ENCODE assay signal across 9 cellular contexts in the genomic region with DNA sequence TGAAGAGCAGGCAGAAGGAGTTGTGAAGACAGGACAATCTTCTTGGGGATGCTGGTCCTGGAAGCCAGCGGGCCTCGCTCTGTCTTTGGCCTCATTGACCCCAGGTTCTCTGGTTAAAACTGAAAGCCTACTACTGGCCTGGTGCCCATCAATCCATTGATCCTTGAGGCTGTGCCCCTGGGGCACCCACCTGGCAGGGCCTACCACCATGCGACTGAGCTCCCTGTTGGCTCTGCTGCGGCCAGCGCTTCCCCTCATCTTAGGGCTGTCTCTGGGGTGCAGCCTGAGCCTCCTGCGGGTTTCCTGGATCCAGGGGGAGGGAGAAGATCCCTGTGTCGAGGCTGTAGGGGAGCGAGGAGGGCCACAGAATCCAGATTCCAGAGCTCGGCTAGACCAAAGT. TPM values are rescaled to one million over a fixed set of nuclear protein-coding genes. Genes with fewer than 3 reads are reported as not detected.
A peak's percentile ranks its signal among the peaks of the same experiment; 100 is the strongest.
DNase-seq lines count a peak whose midpoint lies in the region; ATAC-seq, FAIRE-seq and TF ChIP-seq lines count a peak whose summit lies in the region.
"Had no signal": no experiment of that assay in that cellular context is flagged by ENCODE, and none has a peak within 500 bp of the region (broad histone marks: within the 10 kb centered on the region; RNA-seq: fewer than 3 reads in every experiment).

No MANE protein-coding gene starts in this region.

- no peaks in the 10 kb centered on the region for H3K27me3 ChIP-seq in K562 (ENCODE audit: control insufficient read depth in 2 of 2, insufficient read depth in 2 of 2, low read length in 2 of 2)

- no peak for TF ChIP-seq EP300 in K562 (IDR thresholded peaks at IDR 0.05; ENCODE audit: low read length)

- H3K79me2 ChIP-seq in K562 (ENCODE audit: control insufficient read depth, insufficient read depth, low read length) = peaks cover 27% of the 10 kb centered on the region

- no peak for TF ChIP-seq POLR2A in K562 (conservative IDR thresholded peaks at IDR 0.05)

- H3K9ac ChIP-seq in K562 (ENCODE audit: insufficient read depth in 1 of 2, low read depth in 2 of 2, low read length in 2 of 2) = peak overlapping the region; percentile 79 to 96; a peak in 3 of 4 replicates

- H3K4me1 ChIP-seq in HEK293 (ENCODE audit: control insufficient read depth, insufficient read depth, low read length) (no peaks in the 10 kb centered on the region), K562 (replicated peaks in 1 of 2; ENCODE audit: control insufficient read depth in 2 of 2, insufficient read depth in 2 of 2, low read length in 2 of 2) (peaks cover 14 to 48% of the 10 kb centered on the region in 2 experiments; a peak in 4 of 5 replicates), mesodermal cell (ENCODE audit: control insufficient read depth, insufficient read depth, low read length, poor library complexity, severe bottlenecking) (peaks cover 6% of the 10 kb centered on the region)

- BruUV-seq in K562 (replicated peaks; lab: Mats Ljungman, UMichigan) = TSS peak; percentile 49

- POLR2A ChIA-PET in HEK293 (lab: Yijun Ruan, JAX) (interaction anchor here (3.2 kb wide), 1 partner anchor 9 kb away, joined by 23 read pairs; no protein-coding TSS in a partner anchor), K562 (lab: Yijun Ruan, JAX) (interaction anchor here (3.1 to 3.3 kb wide), 2 partner anchors 9 to 22 kb away, joined by 12 to 34 read pairs; partner anchors contain the start of gene H2BK1)

- no peak for FAIRE-seq in K562 (lab: Jason Lieb, UNC)

- H3K9me1 ChIP-seq in K562 (ENCODE audit: control insufficient read depth, insufficient read depth, low read length) = peaks cover 4% of the 10 kb centered on the region

- H3K36me3 ChIP-seq in HEK293 (ENCODE audit: control insufficient read depth in 2 of 2, insufficient read depth in 1 of 2, low read length in 2 of 2) (peaks cover 3 to 50% of the 10 kb centered on the region in 2 experiments; a peak in 2 of 3 replicates), K562 (ENCODE audit: control insufficient read depth, insufficient read depth, low read length) (peaks cover 42% of the 10 kb centered on the region; the same call in 2 of the 3 replicates), mesodermal cell (ENCODE audit: control insufficient read depth, insufficient read depth, low read length) (peaks cover 50% of the 10 kb centered on the region)

- TF ChIP-seq CTCF in 22Rv1 (IDR thresholded peaks at IDR 0.05) (no peak), HEK293 (tag by site-specific recombination; IDR thresholded peaks at IDR 0.05) (no peak), K562 (IDR thresholded peaks at IDR 0.05 in 2 of 3, conservative IDR thresholded peaks at IDR 0.05 in 1 of 3; ENCODE audit: insufficient read depth in 2 of 3, low read depth in 1 of 3, low read length in 3 of 3) (no peak)

- H3K9me3 ChIP-seq in HEK293 (ENCODE audit: control insufficient read depth, insufficient read depth, low read depth, low read length) (no peaks in the 10 kb centered on the region), K562 (replicated peaks; ENCODE audit: control insufficient read depth, insufficient read depth, low read depth, low read length) (no peaks in the 10 kb centered on the region), mesodermal cell (ENCODE audit: control insufficient read depth, low read length) (no peaks in the 10 kb centered on the region)

- H3K4me3 ChIP-seq in HEK293 (ENCODE audit: low read depth, low read length) (peak overlapping the region; percentile 93; the same call in 1 of the 2 replicates), K562 (peak overlapping the region; percentile 92), mesodermal cell (ENCODE audit: extremely low read depth, insufficient read depth, low read length, poor library complexity, severe bottlenecking) (peak overlapping the region; percentile 82)

- peaks cover 36% of the 10 kb centered on the region for H4K20me1 ChIP-seq in K562 (replicated peaks; ENCODE audit: control insufficient read depth, insufficient read depth, low read length)

- peak overlapping the region; percentile 94 for H3K4me2 ChIP-seq in K562 (ENCODE audit: insufficient read depth, low read length)

- intact Hi-C loops in K562 (cut with micrococcal nuclease) = loop anchor here (5.0 kb wide), 1 partner anchor 227 kb away; no protein-coding TSS in a partner anchor
- intact Hi-C loops in left colon (cut with DNase I, micrococcal nuclease) = no loop called here

- TF ChIP-seq RAD21 in K562 (CRISPR knock-in tag; conservative IDR thresholded peaks at IDR 0.05 in 1 of 2, IDR thresholded peaks at IDR 0.05 in 1 of 2) = no peak

- CTCF ChIA-PET in HEK293 (lab: Yijun Ruan, JAX) = interaction anchor here (2.5 kb wide), 1 partner anchor 11 kb away, joined by 13 read pairs; no protein-coding TSS in a partner anchor
- CTCF ChIA-PET in K562 (lab: Yijun Ruan, JAX; ENCODE audit: low intra/inter-chr PET ratio) = no interaction called here

- ATAC-seq in K562 (no peak), left colon (no peak)

- in situ Hi-C loops in K562 (cut with MboI) = no loop called here
- in situ Hi-C loops in KBM-7 (cut with MboI; ENCODE audit: low pct_unique_long_range_greater_than_20kb, low sequenced_read_pairs) = no loop called here

- no peak overlapping the region for H2AFZ ChIP-seq in K562 (ENCODE audit: low read depth, low read length)

- H3K27ac ChIP-seq in 22Rv1 (peak overlapping the region; percentile 70), HEK293 (ENCODE audit: extremely low read depth, low read depth, low read length) (no peak overlapping the region), K562 (ENCODE audit: extremely low read depth, low read depth, low read length) (peak overlapping the region; percentile 81; the same call in 1 of the 3 replicates), mesodermal cell (ENCODE audit: low read depth, low read length, severe bottlenecking) (no peak overlapping the region)

- DNase-seq in K562 (ENCODE audit: extremely low read depth in 1 of 4, low spot score in 3 of 4) = no peak
- DNase-seq in pons (ENCODE audit: low spot score) = no peak
- DNase-seq in KBM-7 = no peak
- DNase-seq in amniotic stem cell (lab: John Stamatoyannopoulos, UW) = no peak
- DNase-seq in left colon = no peak

- 81% methylated on average over 9 of the region's 9 CpGs for WGBS in K562 (ENCODE audit: insufficient coverage, low coverage, missing lambda C conversion rate)
- 89 to 90% methylated on average over 4 to 7 of the region's 9 CpGs for WGBS in mesodermal cell (ENCODE audit: insufficient coverage in 2 of 2), 2 experiments

RNA-seq across cellular contexts. Expression of gene CHPF2, which starts 1.5 kb away (rescaled TPM):
- total RNA-seq in K562 (2011; cell fraction: chromatin; rRNA removed; ENCODE audit: low replicate concordance) = 109 and 238 TPM in 2 replicates
- total RNA-seq in K562 (2011; cell fraction: nucleolus; rRNA removed) = 182 and 210 TPM in 2 replicates
- total RNA-seq in K562 (2011; cell fraction: nucleoplasm; rRNA removed) = 98.1 and 129 TPM in 2 replicates
- total RNA-seq in K562 (2014; rRNA removed) (18.8 and 21.4 TPM in 2 replicates), K562 (2014; rRNA removed; fragmentation: Illumina TruSeq; extraction: Trizol) (6.1 and 7.1 TPM in 2 replicates), K562 (2015; rRNA removed; fragmentation: Illumina TruSeq; extraction: Trizol) (12.0 and 13.1 TPM in 2 replicates), K562 (2021) (29.7 and 32.8 TPM in 2 replicates), left colon (10 to 100 TPM; 46.8 to 48.8 TPM)
- polyA plus RNA-seq in K562 (2011; rRNA removed) (10.5 and 14.3 TPM in 2 replicates), K562 (2014; fragmentation: Illumina TruSeq; extraction: Trizol) (8.4 and 10.8 TPM in 2 replicates), K562 (2014; fragmentation: Nextera tagmentation; extraction: Ambion mirVana) (under 1 TPM; 0.08 to 0.24 TPM), K562 (2014; rRNA removed) (17.8 and 18.3 TPM in 2 replicates)
- 10.5 and 18.5 TPM in 2 replicates for polyA plus RNA-seq in K562 (2011; cell fraction: cytosol; rRNA removed)
- 112 and 142 TPM in 2 replicates for polyA plus RNA-seq in K562 (2011; cell fraction: nucleus; rRNA removed)
- polyA plus RNA-seq in K562 (2012) = 13.7 and 35.4 TPM in 2 replicates
- polyA minus RNA-seq in K562 (2011; rRNA and poly(A)+ RNA removed) = 16.5 and 17.8 TPM in 2 replicates
- polyA minus RNA-seq in K562 (2011; cell fraction: cytosol; rRNA and poly(A)+ RNA removed) = 16.9 and 19.6 TPM in 2 replicates
- polyA minus RNA-seq in K562 (2011; cell fraction: nucleus; rRNA and poly(A)+ RNA removed) = 86.3 and 114 TPM in 2 replicates
- polyA plus RNA-seq in mesodermal cell (2013, experiment 1 of 2) = 32.9 TPM
- polyA plus RNA-seq in mesodermal cell (2013, experiment 2 of 2) = 31.6 TPM

RNA-seq across cellular contexts. Expression of gene ABCF2, which starts 6.8 kb away (rescaled TPM):
- 65.4 and 103 TPM in 2 replicates for total RNA-seq in K562 (2011; cell fraction: chromatin; rRNA removed; ENCODE audit: low replicate concordance)
- 49.7 and 54.7 TPM in 2 replicates for total RNA-seq in K562 (2011; cell fraction: nucleolus; rRNA removed)
- 43.1 and 48.4 TPM in 2 replicates for total RNA-seq in K562 (2011; cell fraction: nucleoplasm; rRNA removed)
- total RNA-seq in K562 (2014; rRNA removed) = 117 and 145 TPM in 2 replicates
- 79.5 and 110 TPM in 2 replicates for total RNA-seq in K562 (2014; rRNA removed; fragmentation: Illumina TruSeq; extraction: Trizol)
- total RNA-seq in K562 (2015; rRNA removed; fragmentation: Illumina TruSeq; extraction: Trizol) = 113 TPM in 2 replicates
- total RNA-seq in K562 (2021) = 122 and 129 TPM in 2 replicates
- 43.1 and 62.1 TPM in 2 replicates for polyA plus RNA-seq in K562 (2011; rRNA removed)
- 54.5 and 89.8 TPM in 2 replicates for polyA plus RNA-seq in K562 (2011; cell fraction: cytosol; rRNA removed)
- 36.6 and 65.1 TPM in 2 replicates for polyA plus RNA-seq in K562 (2011; cell fraction: nucleus; rRNA removed)
- polyA plus RNA-seq in K562 (2012) = 64.0 and 75.1 TPM in 2 replicates
- polyA plus RNA-seq in K562 (2014; fragmentation: Illumina TruSeq; extraction: Trizol) = 165 and 177 TPM in 2 replicates
- 100 to 1,000 TPM; 103 to 224 TPM for polyA plus RNA-seq in K562 (2014; fragmentation: Nextera tagmentation; extraction: Ambion mirVana)
- 88.2 and 97.5 TPM in 2 replicates for polyA plus RNA-seq in K562 (2014; rRNA removed)
- 49.7 and 116 TPM in 2 replicates for polyA minus RNA-seq in K562 (2011; rRNA and poly(A)+ RNA removed)
- 23.5 and 52.3 TPM in 2 replicates for polyA minus RNA-seq in K562 (2011; cell fraction: cytosol; rRNA and poly(A)+ RNA removed)
- polyA minus RNA-seq in K562 (2011; cell fraction: nucleus; rRNA and poly(A)+ RNA removed) = 17.1 and 26.5 TPM in 2 replicates
- polyA plus RNA-seq in mesodermal cell (2013, experiment 1 of 2) = 38.7 TPM
- polyA plus RNA-seq in mesodermal cell (2013, experiment 2 of 2) = 33.6 TPM
- total RNA-seq in left colon = 10 to 100 TPM; 27.9 to 28.0 TPM

RNA-seq across cellular contexts. Expression of gene SMARCD3, which starts 14.7 kb away (rescaled TPM):
- total RNA-seq in K562 (2011; cell fraction: chromatin; rRNA removed; ENCODE audit: low replicate concordance) = 10.6 and 29.3 TPM in 2 replicates
- total RNA-seq in K562 (2011; cell fraction: nucleolus; rRNA removed) = 11.1 and 13.0 TPM in 2 replicates
- total RNA-seq in K562 (2011; cell fraction: nucleoplasm; rRNA removed) = 9.4 and 19.5 TPM in 2 replicates
- total RNA-seq in K562 (2014; rRNA removed) (2.2 and 2.9 TPM in 2 replicates), K562 (2014; rRNA removed; fragmentation: Illumina TruSeq; extraction: Trizol) (1.2 and 1.3 TPM in 2 replicates), K562 (2015; rRNA removed; fragmentation: Illumina TruSeq; extraction: Trizol) (1.5 and 1.8 TPM in 2 replicates), K562 (2021) (2.3 and 3.6 TPM in 2 replicates), left colon (1 to 10 TPM; 4.3 to 9.8 TPM)
- polyA plus RNA-seq in K562 (2011; rRNA removed) (2.7 and 4.6 TPM in 2 replicates), K562 (2014; fragmentation: Illumina TruSeq; extraction: Trizol) (1.9 and 2.6 TPM in 2 replicates), K562 (2014; fragmentation: Nextera tagmentation; extraction: Ambion mirVana) (under 1 TPM; 0.43 to 0.46 TPM), K562 (2014; rRNA removed) (2.6 and 3.0 TPM in 2 replicates)
- 3.2 and 4.4 TPM in 2 replicates for polyA plus RNA-seq in K562 (2011; cell fraction: cytosol; rRNA removed)
- polyA plus RNA-seq in K562 (2011; cell fraction: nucleus; rRNA removed) = 26.3 and 28.4 TPM in 2 replicates
- polyA plus RNA-seq in K562 (2012) = 6.9 and 15.2 TPM in 2 replicates
- 1.2 and 1.3 TPM in 2 replicates for polyA minus RNA-seq in K562 (2011; rRNA and poly(A)+ RNA removed)
- 1.9 and 2.6 TPM in 2 replicates for polyA minus RNA-seq in K562 (2011; cell fraction: cytosol; rRNA and poly(A)+ RNA removed)
- 3.0 and 3.2 TPM in 2 replicates for polyA minus RNA-seq in K562 (2011; cell fraction: nucleus; rRNA and poly(A)+ RNA removed)
- polyA plus RNA-seq in mesodermal cell (2013, experiment 1 of 2) = 27.6 TPM
- polyA plus RNA-seq in mesodermal cell (2013, experiment 2 of 2) = 24.5 TPM

RNA-seq across cellular contexts. Expression of gene H2BK1, which starts 23.5 kb away (rescaled TPM):
- total RNA-seq in K562 (2011; cell fraction: chromatin; rRNA removed; ENCODE audit: low replicate concordance) = 1.00 TPM in 1 of 2 replicates, not detected in the other
- 1.6 and 4.0 TPM in 2 replicates for total RNA-seq in K562 (2011; cell fraction: nucleolus; rRNA removed)
- total RNA-seq in K562 (2011; cell fraction: nucleoplasm; rRNA removed) = 1.2 TPM in 1 of 2 replicates, not detected in the other
- not detected in 2 replicates for total RNA-seq in K562 (2014; rRNA removed)
- total RNA-seq in K562 (2014; rRNA removed; fragmentation: Illumina TruSeq; extraction: Trizol) = not detected in 2 replicates
- total RNA-seq in K562 (2015; rRNA removed; fragmentation: Illumina TruSeq; extraction: Trizol) = not detected in 2 replicates
- not detected in 2 replicates for total RNA-seq in K562 (2021)
- not detected in 2 replicates for polyA plus RNA-seq in K562 (2011; rRNA removed)
- not detected in 2 replicates for polyA plus RNA-seq in K562 (2011; cell fraction: cytosol; rRNA removed)
- polyA plus RNA-seq in K562 (2011; cell fraction: nucleus; rRNA removed) = 0.53 TPM in 1 of 2 replicates, not detected in the other
- polyA plus RNA-seq in K562 (2012) = not detected in 2 replicates
- polyA plus RNA-seq in K562 (2014; fragmentation: Illumina TruSeq; extraction: Trizol) = not detected in 2 replicates
- not detected for polyA plus RNA-seq in K562 (2014; fragmentation: Nextera tagmentation; extraction: Ambion mirVana)
- not detected in 2 replicates for polyA plus RNA-seq in K562 (2014; rRNA removed)
- polyA minus RNA-seq in K562 (2011; rRNA and poly(A)+ RNA removed) = not detected in 2 replicates
- polyA minus RNA-seq in K562 (2011; cell fraction: cytosol; rRNA and poly(A)+ RNA removed) = not detected in 2 replicates
- polyA minus RNA-seq in K562 (2011; cell fraction: nucleus; rRNA and poly(A)+ RNA removed) = not detected in 2 replicates
- polyA plus RNA-seq in mesodermal cell (2013, experiment 1 of 2) = not detected
- polyA plus RNA-seq in mesodermal cell (2013, experiment 2 of 2) = not detected
- not detected for total RNA-seq in left colon
- total RNA-seq: dermis microvascular lymphatic vessel endothelial cell had no signal

RNA-seq across cellular contexts. Expression of gene ASB10, which starts 46.8 kb away (rescaled TPM):
- not detected in 2 replicates for total RNA-seq in K562 (2011; cell fraction: chromatin; rRNA removed; ENCODE audit: low replicate concordance)
- not detected in 2 replicates for total RNA-seq in K562 (2011; cell fraction: nucleolus; rRNA removed)
- not detected in 2 replicates for total RNA-seq in K562 (2011; cell fraction: nucleoplasm; rRNA removed)
- total RNA-seq in K562 (2014; rRNA removed) (not detected in 2 replicates), K562 (2014; rRNA removed; fragmentation: Illumina TruSeq; extraction: Trizol) (not detected in 2 replicates), K562 (2015; rRNA removed; fragmentation: Illumina TruSeq; extraction: Trizol) (not detected in 2 replicates), K562 (2021) (not detected in 2 replicates), left colon (not detected)
- polyA plus RNA-seq in K562 (2011; rRNA removed) (not detected in 2 replicates), K562 (2014; fragmentation: Illumina TruSeq; extraction: Trizol) (not detected in 2 replicates), K562 (2014; fragmentation: Nextera tagmentation; extraction: Ambion mirVana) (not detected), K562 (2014; rRNA removed) (not detected in 2 replicates)
- polyA plus RNA-seq in K562 (2011; cell fraction: cytosol; rRNA removed) = not detected in 2 replicates
- polyA plus RNA-seq in K562 (2011; cell fraction: nucleus; rRNA removed) = not detected in 2 replicates
- not detected in 2 replicates for polyA plus RNA-seq in K562 (2012)
- polyA minus RNA-seq in K562 (2011; rRNA and poly(A)+ RNA removed) = not detected in 2 replicates
- not detected in 2 replicates for polyA minus RNA-seq in K562 (2011; cell fraction: cytosol; rRNA and poly(A)+ RNA removed)
- not detected in 2 replicates for polyA minus RNA-seq in K562 (2011; cell fraction: nucleus; rRNA and poly(A)+ RNA removed)
- polyA plus RNA-seq in mesodermal cell (2013, experiment 1 of 2) = not detected
- polyA plus RNA-seq in mesodermal cell (2013, experiment 2 of 2) = not detected
- total RNA-seq: dermis microvascular lymphatic vessel endothelial cell had no signal

Comparison
In these comparisons a context has a peak if more than half of its experiments do, and no peak if none do; other contexts are left out.
1. H3K27ac ChIP-seq: peak in 22Rv1 (single experiment) and K562 (single experiment); none in HEK293 (single experiment) and mesodermal cell (single experiment).
2. Peak in every context shown above with its lines, with median percentiles within 50 percentile points of each other: H3K4me3 ChIP-seq.